In genomic region chr7:11251436-11251835, GRCh38 we compare ENCODE assay signal across 17 cellular contexts.
DNase-seq lines count a peak whose midpoint lies in the region; ATAC-seq and TF ChIP-seq lines count a peak whose summit lies in the region.
"Had no signal": no experiment of that assay in that cellular context is flagged by ENCODE, and none has a peak within 500 bp of the region (broad histone marks: within the 10 kb centered on the region; RNA-seq: fewer than 3 reads in every experiment).

No MANE protein-coding gene starts in this region.

- intact Hi-C loops in breast epithelium (cut with DNase I; ENCODE audit: low total_unique reads): no loop called here

- ATAC-seq in stimulated activated naive B cell treated with anti-CD40 and anti-IgM and Interleukin-4, amounts not matched to agents 10 μg/mL and 1 μg/mL and 100 μg/mL, for 72 hours (replicated peaks): no peak
- ATAC-seq: A549; CD8-positive, alpha-beta T cell had no signal

- H3K9me3 ChIP-seq in Karpas-422 (ENCODE audit: low read length): no peaks in the 10 kb centered on the region
- no peaks in the 10 kb centered on the region for H3K9me3 ChIP-seq in SJCRH30 (replicated peaks)
- no peaks in the 10 kb centered on the region for H3K9me3 ChIP-seq in breast epithelium
- H3K9me3 ChIP-seq: A549; BLaER1 treated with 17β-estradiol and CSF1 and Interleukin-3, amounts not matched to agents 10 nM and 100 nM; Caco-2 had no signal

- H3K9me3 Mint-ChIP-seq in stimulated activated naive B cell treated with anti-CD40 and anti-IgM and Interleukin-4, amounts not matched to agents 10 μg/mL and 1 μg/mL and 100 μg/mL, for 72 hours: no peaks in the 10 kb centered on the region
- H3K9me3 Mint-ChIP-seq: CD4-positive, alpha-beta T cell; CD8-positive, alpha-beta T cell had no signal

- no peak overlapping the region for H3K4me3 Mint-ChIP-seq in stimulated activated naive B cell treated with anti-CD40 and anti-IgM and Interleukin-4, amounts not matched to agents 10 μg/mL and 1 μg/mL and 100 μg/mL, for 72 hours
- H3K4me3 Mint-ChIP-seq: B cell; CD4-positive, alpha-beta T cell; CD8-positive, alpha-beta T cell had no signal

- H3K4me3 ChIP-seq in Karpas-422 (ENCODE audit: low read length) (peak overlapping the region; percentile 36; the same call in 1 of the 2 replicates), SJCRH30 (no peak overlapping the region), breast epithelium (no peak overlapping the region)
- H3K4me3 ChIP-seq: A549; BLaER1 treated with 17β-estradiol and CSF1 and Interleukin-3, amounts not matched to agents 10 nM and 100 nM had no signal

- H3K4me1 Mint-ChIP-seq in stimulated activated naive B cell treated with anti-CD40 and anti-IgM and Interleukin-4, amounts not matched to agents 10 μg/mL and 1 μg/mL and 100 μg/mL, for 72 hours: peaks cover 8 to 17% of the 10 kb centered on the region in 2 donors
- H3K4me1 Mint-ChIP-seq: B cell had no signal

- H3K79me2 ChIP-seq in Karpas-422 (ENCODE audit: low read length): no peaks in the 10 kb centered on the region

- H3K9ac ChIP-seq in Karpas-422 (ENCODE audit: low read length): peak overlapping the region; percentile 59
- H3K9ac ChIP-seq: BLaER1 treated with 17β-estradiol and CSF1 and Interleukin-3, amounts not matched to agents 10 nM and 100 nM had no signal

- no peak overlapping the region for H3K27ac Mint-ChIP-seq in stimulated activated naive B cell treated with anti-CD40 and anti-IgM and Interleukin-4, amounts not matched to agents 10 μg/mL and 1 μg/mL and 100 μg/mL, for 72 hours
- H3K27ac Mint-ChIP-seq: B cell; CD4-positive, alpha-beta T cell; CD8-positive, alpha-beta T cell had no signal

- no peaks in the 10 kb centered on the region for H3K36me3 Mint-ChIP-seq in stimulated activated naive B cell treated with anti-CD40 and anti-IgM and Interleukin-4, amounts not matched to agents 10 μg/mL and 1 μg/mL and 100 μg/mL, for 72 hours
- H3K36me3 Mint-ChIP-seq: CD8-positive, alpha-beta T cell had no signal

- no peaks in the 10 kb centered on the region for H4K20me1 ChIP-seq in Karpas-422 (ENCODE audit: insufficient read depth, low read depth, low read length)
- H4K20me1 ChIP-seq: BLaER1 treated with 17β-estradiol and CSF1 and Interleukin-3, amounts not matched to agents 10 nM and 100 nM had no signal

- peak overlapping the region; percentile 87 for H3K27ac ChIP-seq in Karpas-422 (ENCODE audit: low read length)
- peak overlapping the region; percentile 11; the same call in 1 of the 2 replicates for H3K27ac ChIP-seq in SJCRH30
- H3K27ac ChIP-seq in breast epithelium: no peak overlapping the region
- H3K27ac ChIP-seq: 22Rv1; A549; BLaER1 treated with 17β-estradiol and CSF1 and Interleukin-3, amounts not matched to agents 10 nM and 100 nM; C4-2B had no signal

- DNase-seq in Karpas-422 (peak; percentile 53), SJCRH30 (no peak), putamen (ENCODE audit: low spot score) (peak; percentile 53), breast epithelium (ENCODE audit: low spot score in 2 of 2) (no peak)
- DNase-seq in stimulated activated naive B cell treated with anti-CD40 and anti-IgM and Interleukin-4, amounts not matched to agents 10 μg/mL and 1 μg/mL and 100 μg/mL, for 72 hours: no peak
- DNase-seq: AML-193; Caco-2; Calu3; CD4-positive, alpha-beta T cell; CD8-positive, alpha-beta T cell; DMS79 treated with DMSO at 0.1 percent for 48 hours; GF-D8 had no signal

- no peak for TF ChIP-seq CTCF in breast epithelium (IDR thresholded peaks at IDR 0.05)

- peaks cover 0 to 5% of the 10 kb centered on the region in 2 donors for H3K27me3 Mint-ChIP-seq in stimulated activated naive B cell treated with anti-CD40 and anti-IgM and Interleukin-4, amounts not matched to agents 10 μg/mL and 1 μg/mL and 100 μg/mL, for 72 hours

- H3K9me2 ChIP-seq in Karpas-422 (replicated peaks; ENCODE audit: insufficient read depth, low read length): no peaks in the 10 kb centered on the region

- peak overlapping the region; percentile 63 for H3K4me2 ChIP-seq in Karpas-422 (ENCODE audit: low read depth, low read length, poor library complexity, severe bottlenecking)
- H3K4me2 ChIP-seq: A549; BLaER1 treated with 17β-estradiol and CSF1 and Interleukin-3, amounts not matched to agents 10 nM and 100 nM had no signal

- no peaks in the 10 kb centered on the region for H3K36me3 ChIP-seq in Karpas-422 (ENCODE audit: insufficient read depth, low read length)
- H3K36me3 ChIP-seq in SJCRH30: no peaks in the 10 kb centered on the region
- H3K36me3 ChIP-seq in breast epithelium: no peaks in the 10 kb centered on the region
- H3K36me3 ChIP-seq: BLaER1 treated with 17β-estradiol and CSF1 and Interleukin-3, amounts not matched to agents 10 nM and 100 nM had no signal

- no peaks in the 10 kb centered on the region for H3K27me3 ChIP-seq in Karpas-422 (ENCODE audit: low read length)
- no peaks in the 10 kb centered on the region for H3K27me3 ChIP-seq in SJCRH30
- no peaks in the 10 kb centered on the region for H3K27me3 ChIP-seq in breast epithelium
- H3K27me3 ChIP-seq: BLaER1 treated with 17β-estradiol and CSF1 and Interleukin-3, amounts not matched to agents 10 nM and 100 nM had no signal

- TF ChIP-seq POLR2A in breast epithelium (IDR thresholded peaks at IDR 0.05): no peak

- H3K4me1 ChIP-seq in Karpas-422 (ENCODE audit: low read length) (peaks cover 55% of the 10 kb centered on the region), SJCRH30 (peaks cover 52% of the 10 kb centered on the region), breast epithelium (no peaks in the 10 kb centered on the region)
- H3K4me1 ChIP-seq: A549; BLaER1 treated with 17β-estradiol and CSF1 and Interleukin-3, amounts not matched to agents 10 nM and 100 nM had no signal

- H2AFZ ChIP-seq in Karpas-422 (ENCODE audit: low read length): no peak overlapping the region

Comparison
In these comparisons a context has a peak if more than half of its experiments do, and no peak if none do; other contexts are left out.
1. DNase-seq: peak in Karpas-422 (single experiment) and putamen (single experiment); none in SJCRH30 (0 of 2), stimulated activated naive B cell treated with anti-CD40 and anti-IgM and Interleukin-4, amounts not matched to agents 10 μg/mL and 1 μg/mL and 100 μg/mL, for 72 hours (single experiment) and breast epithelium (0 of 2).
2. H3K27ac ChIP-seq: peak in Karpas-422 (single experiment) and SJCRH30 (single experiment); none in breast epithelium (0 of 2).